In genomic region chr5:103340717-103341397, GRCh38 we compare ENCODE assay signal across 10 cellular contexts.
A peak's percentile ranks its signal among the peaks of the same experiment; 100 is the strongest.
DNase-seq lines count a peak whose midpoint lies in the region; ATAC-seq, FAIRE-seq and TF ChIP-seq lines count a peak whose summit lies in the region.
"Had no signal": no experiment of that assay in that cellular context is flagged by ENCODE, and none has a peak within 500 bp of the region (broad histone marks: within the 10 kb centered on the region; RNA-seq: fewer than 3 reads in every experiment).

No MANE protein-coding gene starts in this region.

- ATAC-seq in GM18867 (IDR thresholded peaks at IDR 0.05; ENCODE audit: unreplicated experiment) = peak; percentile 99
- peak; percentile 97 for ATAC-seq in GM21717 (IDR thresholded peaks at IDR 0.05; ENCODE audit: unreplicated experiment)
- ATAC-seq in HG03442 (IDR thresholded peaks at IDR 0.05; ENCODE audit: unreplicated experiment) = peak; percentile 100
- ATAC-seq in pancreas = no peak

- POLR2A ChIA-PET in endothelial cell of umbilical vein (lab: Charles Lee) = no interaction called here

- no peak overlapping the region for H3K9ac ChIP-seq in endothelial cell of umbilical vein (replicated peaks; ENCODE audit: extremely low read depth, insufficient read depth, low read length)

- no peaks in the 10 kb centered on the region for H3K79me2 ChIP-seq in endothelial cell of umbilical vein (ENCODE audit: control insufficient read depth, insufficient read depth, low read length)

- H2AFZ ChIP-seq in endothelial cell of umbilical vein (ENCODE audit: low read depth, low read length) = peak overlapping the region; percentile 88

- DNase-seq in endothelial cell of umbilical vein (ENCODE audit: low read depth, low spot score) (peak; percentile 24), pancreas (no peak), adrenal gland (no peak), hypothalamus (lab: John Stamatoyannopoulos, UW) (no peak), LoVo (ENCODE audit: low spot score) (no peak)
- DNase-seq: activated CD4-positive, CD25-positive, alpha-beta regulatory T cell; NCI-H2171 treated with DMSO at 0.1 percent for 48 hours had no signal

- FAIRE-seq in endothelial cell of umbilical vein (lab: Jason Lieb, UNC) (peak; percentile 50), pancreas (lab: Jason Lieb, UNC) (no peak)

- H3K4me2 ChIP-seq in endothelial cell of umbilical vein (ENCODE audit: insufficient read depth, low read length) = peak overlapping the region; percentile 51

- CTCF ChIA-PET in endothelial cell of umbilical vein (lab: Charles Lee) = interaction anchor here (1.2 to 1.8 kb wide), 3 partner anchors 15 to 108 kb away, joined by 4 to 8 read pairs (median 4); no protein-coding TSS in a partner anchor

- H3K27me3 ChIP-seq in endothelial cell of umbilical vein (ENCODE audit: control insufficient read depth in 2 of 2, insufficient read depth in 2 of 2, low read length in 2 of 2) (no peaks in the 10 kb centered on the region), pancreas (no peaks in the 10 kb centered on the region), adrenal gland (no peaks in the 10 kb centered on the region)

- H3K27ac ChIP-seq in endothelial cell of umbilical vein (ENCODE audit: insufficient read depth, low read depth, low read length) = no peak overlapping the region
- no peak overlapping the region for H3K27ac ChIP-seq in pancreas
- H3K27ac ChIP-seq in adrenal gland = no peak overlapping the region

- H3K9me3 ChIP-seq in endothelial cell of umbilical vein (replicated peaks; ENCODE audit: control insufficient read depth, insufficient read depth, low read length) (no peaks in the 10 kb centered on the region), pancreas (no peaks in the 10 kb centered on the region), adrenal gland (replicated peaks in 1 of 3) (no peaks in the 10 kb centered on the region)

- H3K36me3 ChIP-seq in endothelial cell of umbilical vein (ENCODE audit: control insufficient read depth in 2 of 2, extremely low read depth in 1 of 2, insufficient read depth in 2 of 2, low read length in 2 of 2) (no peaks in the 10 kb centered on the region), pancreas (no peaks in the 10 kb centered on the region), adrenal gland (replicated peaks in 1 of 2) (no peaks in the 10 kb centered on the region)

- WGBS in pancreas, 2 donors = 79% methylated on average over 5 of the region's 5 CpGs
- WGBS in adrenal gland, 4 donors = 63 to 71% (median 68%) methylated on average over 5 of the region's 5 CpGs

- no peak overlapping the region for H3K4me3 ChIP-seq in endothelial cell of umbilical vein (replicated peaks in 1 of 3; ENCODE audit: insufficient read depth in 1 of 3, low read depth in 1 of 3, low read length in 3 of 3)
- no peak overlapping the region for H3K4me3 ChIP-seq in pancreas
- no peak overlapping the region for H3K4me3 ChIP-seq in adrenal gland

- dilution Hi-C loops in endothelial cell of umbilical vein (cut with MboI; ENCODE audit: extremely low pct_ligation_motif_present, low sequenced_read_pairs) = no loop called here

- H3K4me1 ChIP-seq in endothelial cell of umbilical vein (ENCODE audit: control insufficient read depth, extremely low read depth, insufficient read depth, low read length) (peaks cover 5% of the 10 kb centered on the region), pancreas (no peaks in the 10 kb centered on the region), adrenal gland (replicated peaks in 1 of 2) (no peaks in the 10 kb centered on the region)

- no TSS peak for BruUV-seq in endothelial cell of umbilical vein (replicated peaks; lab: Mats Ljungman, UMichigan)

- no peaks in the 10 kb centered on the region for H4K20me1 ChIP-seq in endothelial cell of umbilical vein (replicated peaks; ENCODE audit: control insufficient read depth, extremely low read depth, insufficient read depth, low read length)

- H3K9me1 ChIP-seq in endothelial cell of umbilical vein (replicated peaks; ENCODE audit: control insufficient read depth, extremely low read depth, insufficient read depth, low read length) = no peaks in the 10 kb centered on the region

- no peak for TF ChIP-seq CTCF in endothelial cell of umbilical vein (IDR thresholded peaks at IDR 0.05; ENCODE audit: extremely low read depth in 1 of 2, insufficient read depth in 1 of 2, low read depth in 1 of 2, low read length in 2 of 2)
- TF ChIP-seq CTCF in pancreas (IDR thresholded peaks at IDR 0.05) = no peak
- TF ChIP-seq CTCF in adrenal gland (IDR thresholded peaks at IDR 0.05) = no peak

- intact Hi-C loops in endothelial cell of umbilical vein (cut with micrococcal nuclease) = no loop called here
- intact Hi-C loops in pancreas (cut with DNase I) = no loop called here
- intact Hi-C loops in adrenal gland (cut with DNase I) = no loop called here

- TF ChIP-seq POLR2A in endothelial cell of umbilical vein (IDR thresholded peaks at IDR 0.05; ENCODE audit: low read depth, low read length) (no peak), adrenal gland (IDR thresholded peaks at IDR 0.05) (no peak)

TF ChIP-seq in endothelial cell of umbilical vein, 7 proteins besides CTCF, POLR2A, EP300 and RAD21:
- TF ChIP-seq GATA2 (IDR thresholded peaks at IDR 0.05; ENCODE audit: insufficient read depth, insufficient read length, low read depth, low read length) (no peak), EZH2 (IDR thresholded peaks at IDR 0.05; ENCODE audit: borderline replicate concordance, low read depth, low read length, severe bottlenecking) (no peak), MYC (IDR thresholded peaks at IDR 0.05; ENCODE audit: low read depth, low read length) (no peak), JUN (IDR thresholded peaks at IDR 0.05; ENCODE audit: borderline replicate concordance, insufficient read depth, insufficient read length, low read depth) (no peak)

Comparison
In these comparisons a context has a peak if more than half of its experiments do, and no peak if none do; other contexts are left out.
1. ATAC-seq: peak in GM18867 (single experiment), GM21717 (single experiment) and HG03442 (single experiment); none in pancreas (0 of 4).